In genomic region chr3:178671261-178672191, GRCh38 we compare ENCODE assay signal across 10 cellular contexts.
DNase-seq lines count a peak whose midpoint lies in the region; ATAC-seq and TF ChIP-seq lines count a peak whose summit lies in the region.
"Had no signal": no experiment of that assay in that cellular context is flagged by ENCODE, and none has a peak within 500 bp of the region (broad histone marks: within the 10 kb centered on the region; RNA-seq: fewer than 3 reads in every experiment).

No MANE protein-coding gene starts in this region.

- WGBS in neuronal stem cell (ENCODE audit: extremely low coverage in 2 of 2, insufficient read length in 2 of 2, insufficient replicate concordance in 1 of 2), 2 donors, result no CpG with 5 or more reads among the region's 4 CpGs

- H3K9me3 ChIP-seq in Karpas-422 (ENCODE audit: low read length) (no peaks in the 10 kb centered on the region), neuronal stem cell (replicated peaks in 1 of 2; ENCODE audit: control insufficient read depth in 2 of 2, insufficient read depth in 1 of 2, low read depth in 1 of 2, low read length in 2 of 2) (no peaks in the 10 kb centered on the region)

- H3K14ac ChIP-seq in neuronal stem cell (ENCODE audit: low read length), result no peak overlapping the region

- H3K23ac ChIP-seq in neuronal stem cell (ENCODE audit: low read depth, low read length, poor library complexity), result no peak overlapping the region

- H3K4me1 Mint-ChIP-seq in chondrocyte (ENCODE audit: low read depth), result peaks cover 11% of the 10 kb centered on the region
- H3K4me1 Mint-ChIP-seq in activated naive CD4-positive, alpha-beta T cell treated with anti-CD3 and anti-CD28 coated beads, Interleukin-2, amount 10 ng/mL, durations not matched to agents 7 days and 5 days, result peaks cover 6% of the 10 kb centered on the region
- H3K4me1 Mint-ChIP-seq: naive B cell had no signal

- no peaks in the 10 kb centered on the region for H3K79me2 ChIP-seq in Karpas-422 (ENCODE audit: low read length)

- H3K9me2 ChIP-seq in Karpas-422 (replicated peaks; ENCODE audit: insufficient read depth, low read length), result no peaks in the 10 kb centered on the region

- H2BK120ac ChIP-seq in neuronal stem cell (ENCODE audit: low read depth, low read length), result no peak overlapping the region

- H3K36me3 ChIP-seq in Karpas-422 (ENCODE audit: insufficient read depth, low read length) (no peaks in the 10 kb centered on the region), neuronal stem cell (replicated peaks in 1 of 2; ENCODE audit: control insufficient read depth in 2 of 2, insufficient read depth in 2 of 2, low read length in 2 of 2) (no peaks in the 10 kb centered on the region)

- CTCF ChIA-PET in activated naive CD4-positive, alpha-beta T cell treated with anti-CD3 and anti-CD28 coated beads, Interleukin-2, amount 10 ng/mL, durations not matched to agents 7 days and 5 days (lab: Charles Lee), result no interaction called here

- H3K27me3 Mint-ChIP-seq in chondrocyte (ENCODE audit: low read depth), result no peaks in the 10 kb centered on the region
- no peaks in the 10 kb centered on the region for H3K27me3 Mint-ChIP-seq in activated naive CD4-positive, alpha-beta T cell treated with anti-CD3 and anti-CD28 coated beads, Interleukin-2, amount 10 ng/mL, durations not matched to agents 7 days and 5 days
- H3K27me3 Mint-ChIP-seq: naive B cell had no signal

- no peaks in the 10 kb centered on the region for H4K20me1 ChIP-seq in Karpas-422 (ENCODE audit: insufficient read depth, low read depth, low read length)

- H3K4ac ChIP-seq in neuronal stem cell (ENCODE audit: low read length), result no peak overlapping the region

- H4K91ac ChIP-seq in neuronal stem cell (ENCODE audit: low read depth, low read length, poor library complexity), result no peak overlapping the region

- H2AK5ac ChIP-seq in neuronal stem cell (ENCODE audit: low read depth, low read length), result no peak overlapping the region

- no peak overlapping the region for H2BK5ac ChIP-seq in neuronal stem cell (ENCODE audit: low read length)

- H3K4me3 ChIP-seq in Karpas-422 (ENCODE audit: low read length), result no peak overlapping the region
- H3K4me3 ChIP-seq in neuronal stem cell (ENCODE audit: low read length in 2 of 2), result no peak overlapping the region

- H4K8ac ChIP-seq in neuronal stem cell (ENCODE audit: low read depth, low read length), result no peak overlapping the region

- no peak overlapping the region for H3K18ac ChIP-seq in neuronal stem cell (ENCODE audit: low read length)

- H3K27ac Mint-ChIP-seq in chondrocyte (ENCODE audit: unreplicated experiment), result peak overlapping the region; percentile 15
- no peak overlapping the region for H3K27ac Mint-ChIP-seq in activated naive CD4-positive, alpha-beta T cell treated with anti-CD3 and anti-CD28 coated beads, Interleukin-2, amount 10 ng/mL, durations not matched to agents 7 days and 5 days
- H3K27ac Mint-ChIP-seq: naive B cell had no signal

- peak; percentile 43 for DNase-seq in NCI-H146 (lab: John Stamatoyannopoulos, UW)
- no peak for DNase-seq in NCI-H146 treated with DMSO at 0.1 percent for 48 hours (lab: John Stamatoyannopoulos, UW; ENCODE audit: unreplicated experiment)
- no peak for DNase-seq in chondrocyte (ENCODE audit: low spot score)
- peak; percentile 61 for DNase-seq in stromal cell of bone marrow (ENCODE audit: low read depth)
- no peak for DNase-seq in Karpas-422
- no peak for DNase-seq in activated naive CD4-positive, alpha-beta T cell treated with anti-CD3 and anti-CD28 coated beads, Interleukin-2, amount 10 ng/mL, durations not matched to agents 7 days and 5 days
- DNase-seq in neuronal stem cell (ENCODE audit: low spot score), result no peak
- DNase-seq: naive B cell had no signal

- no peak overlapping the region for H3K4me2 ChIP-seq in Karpas-422 (ENCODE audit: low read depth, low read length, poor library complexity, severe bottlenecking)
- no peak overlapping the region for H3K4me2 ChIP-seq in neuronal stem cell (ENCODE audit: insufficient read depth, low read length, poor library complexity, severe bottlenecking)
- H3K4me2 ChIP-seq: KMS-11 had no signal

- H3K27ac ChIP-seq in Karpas-422 (ENCODE audit: low read length), result no peak overlapping the region
- no peak overlapping the region for H3K27ac ChIP-seq in neuronal stem cell (replicated peaks; ENCODE audit: low read length)
- H3K27ac ChIP-seq: KMS-11 had no signal

- H3K4me1 ChIP-seq in Karpas-422 (ENCODE audit: low read length) (no peaks in the 10 kb centered on the region), neuronal stem cell (ENCODE audit: control insufficient read depth in 2 of 2, insufficient read depth in 1 of 2, low read depth in 1 of 2, low read length in 2 of 2) (no peaks in the 10 kb centered on the region)

- no peak overlapping the region for H2BK15ac ChIP-seq in neuronal stem cell (ENCODE audit: low read length)

- H3K79me1 ChIP-seq in neuronal stem cell (ENCODE audit: low read depth, low read length), result no peaks in the 10 kb centered on the region

- no peaks in the 10 kb centered on the region for H3K9me3 Mint-ChIP-seq in chondrocyte (ENCODE audit: low read depth)
- no peaks in the 10 kb centered on the region for H3K9me3 Mint-ChIP-seq in activated naive CD4-positive, alpha-beta T cell treated with anti-CD3 and anti-CD28 coated beads, Interleukin-2, amount 10 ng/mL, durations not matched to agents 7 days and 5 days
- H3K9me3 Mint-ChIP-seq: naive B cell had no signal

- H2AFZ ChIP-seq in Karpas-422 (ENCODE audit: low read length) (no peak overlapping the region), neuronal stem cell (ENCODE audit: low read length) (no peak overlapping the region)

- no peak overlapping the region for H2BK12ac ChIP-seq in neuronal stem cell (ENCODE audit: low read length)

- H3K27me3 ChIP-seq in Karpas-422 (ENCODE audit: low read length), result no peaks in the 10 kb centered on the region
- no peaks in the 10 kb centered on the region for H3K27me3 ChIP-seq in neuronal stem cell (ENCODE audit: control insufficient read depth in 3 of 3, insufficient read depth in 3 of 3, low read depth in 1 of 3, low read length in 3 of 3)

- H3K9ac ChIP-seq in Karpas-422 (ENCODE audit: low read length) (no peak overlapping the region), neuronal stem cell (ENCODE audit: low read depth, low read length, poor library complexity) (no peak overlapping the region)
- H3K9ac ChIP-seq: KMS-11 had no signal

- TF ChIP-seq CTCF in chondrocyte (IDR thresholded peaks at IDR 0.05), result no peak

- ATAC-seq in HG03159 (IDR thresholded peaks at IDR 0.05; ENCODE audit: unreplicated experiment), result peak; percentile 78

- no peak overlapping the region for H3K4me3 Mint-ChIP-seq in chondrocyte (ENCODE audit: unreplicated experiment)
- H3K4me3 Mint-ChIP-seq in activated naive CD4-positive, alpha-beta T cell treated with anti-CD3 and anti-CD28 coated beads, Interleukin-2, amount 10 ng/mL, durations not matched to agents 7 days and 5 days, result no peak overlapping the region
- H3K4me3 Mint-ChIP-seq: naive B cell had no signal

- no peaks in the 10 kb centered on the region for H3K36me3 Mint-ChIP-seq in chondrocyte (ENCODE audit: low read depth)
- no peaks in the 10 kb centered on the region for H3K36me3 Mint-ChIP-seq in activated naive CD4-positive, alpha-beta T cell treated with anti-CD3 and anti-CD28 coated beads, Interleukin-2, amount 10 ng/mL, durations not matched to agents 7 days and 5 days
- H3K36me3 Mint-ChIP-seq: naive B cell had no signal

Comparison
In these comparisons a context has a peak if more than half of its experiments do, and no peak if none do; other contexts are left out.
1. DNase-seq: peak in NCI-H146 (single experiment) and stromal cell of bone marrow (single experiment); none in NCI-H146 treated with DMSO at 0.1 percent for 48 hours (single experiment), chondrocyte (single experiment), Karpas-422 (single experiment), activated naive CD4-positive, alpha-beta T cell treated with anti-CD3 and anti-CD28 coated beads, Interleukin-2, amount 10 ng/mL, durations not matched to agents 7 days and 5 days (single experiment) and neuronal stem cell (single experiment).